In genomic region chr15:74555192-74555591, GRCh38 we compare ENCODE assay signal across 32 cellular contexts.
"Had no signal": no experiment of that assay in that cellular context is flagged by ENCODE, and none has a peak within 500 bp of the region (broad histone marks: within the 10 kb centered on the region; RNA-seq: fewer than 3 reads in every experiment).

No MANE protein-coding gene starts in this region.

- H3K27ac Mint-ChIP-seq: activated CD4-positive, alpha-beta memory T cell treated with anti-CD3 and anti-CD28 coated beads, Interleukin-2, amount 10 ng/mL, durations not matched to agents 7 days and 5 days; activated naive CD4-positive, alpha-beta T cell treated with anti-CD3 and anti-CD28 coated beads for 36 hours; activated naive CD4-positive, alpha-beta T cell treated with anti-CD3 and anti-CD28 coated beads, Interleukin-2, amount 50 U/mL, for 72 hours; activated T-cell treated with anti-CD3 and anti-CD28 coated beads, Interleukin-2, amount 50 U/mL, for 24 hours had no signal

- H3K36me3 ChIP-seq: breast epithelium had no signal

- FAIRE-seq: astrocyte had no signal

- H3K9me3 ChIP-seq: adrenal gland, body of pancreas, breast epithelium, MG63 had no signal

- H3K4me3 Mint-ChIP-seq: activated CD4-positive, alpha-beta memory T cell treated with anti-CD3 and anti-CD28 coated beads, Interleukin-2, amount 10 ng/mL, durations not matched to agents 7 days and 5 days; activated naive CD4-positive, alpha-beta T cell treated with anti-CD3 and anti-CD28 coated beads for 36 hours; activated T-cell treated with anti-CD3 and anti-CD28 coated beads, Interleukin-2, amount 50 U/mL, for 24 hours had no signal

- H3K4me3 ChIP-seq: adrenal gland, body of pancreas, breast epithelium, MG63 had no signal

- H3K9me3 Mint-ChIP-seq: activated CD4-positive, alpha-beta memory T cell treated with anti-CD3 and anti-CD28 coated beads, Interleukin-2, amount 10 ng/mL, durations not matched to agents 7 days and 5 days; activated naive CD4-positive, alpha-beta T cell treated with anti-CD3 and anti-CD28 coated beads for 36 hours; activated naive CD4-positive, alpha-beta T cell treated with anti-CD3 and anti-CD28 coated beads, Interleukin-2, amount 50 U/mL, for 72 hours; activated T-cell treated with anti-CD3 and anti-CD28 coated beads, Interleukin-2, amount 50 U/mL, for 24 hours had no signal

- DNase-seq: activated CD4-positive, alpha-beta memory T cell treated with anti-CD3 and anti-CD28 coated beads, Interleukin-2, amount 10 ng/mL, durations not matched to agents 7 days and 5 days; activated CD4-positive, alpha-beta T cell treated with anti-CD3 and anti-CD28 coated beads for 1 hour; activated CD4-positive, alpha-beta T cell treated with anti-CD3 and anti-CD28 coated beads for 48 hours; activated CD4-positive, CD25-positive, alpha-beta regulatory T cell; activated CD8-positive, alpha-beta memory T cell treated with anti-CD3 and anti-CD28 coated beads for 24 hours; activated gamma-delta T cell treated with Interleukin-2 at 50 U/mL for 16 hours; activated naive CD4-positive, alpha-beta T cell treated with anti-CD3 and anti-CD28 coated beads for 36 hours; activated T-cell treated with anti-CD3 and anti-CD28 coated beads, Interleukin-2, amount 50 U/mL, for 24 hours; adrenal gland; body of pancreas; Kasumi-1; MG63; NCI-H1048; NCI-H1105 treated with DMSO at 0.1 percent for 48 hours; NCI-H1436 treated with DMSO at 0.1 percent for 48 hours; NCI-H187; NCI-H2029 treated with DMSO at 0.1 percent for 48 hours; NCI-H2107; NCI-H2171; NCI-H510A; NCI-H526; NCI-H748 treated with DMSO at 0.1 percent for 48 hours; OCI-M1; Right ventricle myocardium superior; SW 1271; T-helper 1 cell; T-helper 2 cell; T-helper 9 cell had no signal

- H3K4me1 ChIP-seq: adrenal gland, body of pancreas, breast epithelium had no signal

- H3K27ac ChIP-seq: adrenal gland, body of pancreas, breast epithelium, VCaP had no signal

- ATAC-seq: activated naive CD4-positive, alpha-beta T cell treated with anti-CD3 and anti-CD28 coated beads, Interleukin-2, amount 50 U/mL, for 72 hours; body of pancreas had no signal

- H3K27me3 ChIP-seq: adrenal gland, body of pancreas, breast epithelium, MG63 had no signal

- H3K27me3 Mint-ChIP-seq: activated CD4-positive, alpha-beta memory T cell treated with anti-CD3 and anti-CD28 coated beads, Interleukin-2, amount 10 ng/mL, durations not matched to agents 7 days and 5 days; activated T-cell treated with anti-CD3 and anti-CD28 coated beads, Interleukin-2, amount 50 U/mL, for 24 hours had no signal
